Comparison of ENCODE assay signal across 28 cellular contexts in genomic region chr1:39842030-39842678, GRCh38. TPM values are rescaled to one million over a fixed set of nuclear protein-coding genes. Genes with fewer than 3 reads are reported as not detected.
DNase-seq lines count a peak whose midpoint lies in the region; TF ChIP-seq lines count a peak whose summit lies in the region.
"Had no signal": no experiment of that assay in that cellular context is flagged by ENCODE, and none has a peak within 500 bp of the region (broad histone marks: within the 10 kb centered on the region; RNA-seq: fewer than 3 reads in every experiment).

No MANE protein-coding gene starts in this region.

- H3K4me3 ChIP-seq in CD4-positive, alpha-beta memory T cell (ENCODE audit: low read length in 2 of 2): no peak overlapping the region
- no peak overlapping the region for H3K4me3 ChIP-seq in SJCRH30
- H3K4me3 ChIP-seq: heart left ventricle, lower lobe of right lung, pancreas, Peyer's patch, smooth muscle cell, transverse colon had no signal

- CTCF ChIA-PET in CD4-positive, alpha-beta memory T cell (lab: Charles Lee; ENCODE audit: partially characterized antibody): interaction anchor here (3.0 kb wide), 1 partner anchor 25 kb away, joined by 8 read pairs; no protein-coding TSS in a partner anchor

- peak overlapping the region; percentile 77 to 96 (median 93) for H3K27ac Mint-ChIP-seq in CD4-positive, alpha-beta memory T cell
- H3K27ac Mint-ChIP-seq in brain: peak overlapping the region; percentile 37 to 88 (median 61)
- H3K27ac Mint-ChIP-seq: nephron had no signal

- TF ChIP-seq CTCF in C4-2B (conservative IDR thresholded peaks at IDR 0.05) (no peak), brain (conservative IDR thresholded peaks at IDR 0.05) (no peak)

- DNase-seq in CD4-positive, alpha-beta memory T cell: no peak
- peak; percentile 30 for DNase-seq in medulla oblongata (ENCODE audit: extremely low spot score)
- no peak for DNase-seq in G401 (ENCODE audit: low spot score)
- no peak for DNase-seq in SJCRH30
- no peak for DNase-seq in NCI-H748 (lab: John Stamatoyannopoulos, UW; ENCODE audit: unreplicated experiment)
- DNase-seq: activated CD4-positive, alpha-beta T cell treated with anti-CD3 and anti-CD28 coated beads, Interleukin-2, amount 50 U/mL, for 48 hours; activated CD8-positive, alpha-beta memory T cell treated with anti-CD3 and anti-CD28 coated beads, Interleukin-2, amount 50 U/mL, for 48 hours; activated gamma-delta T cell; DMS79 treated with DMSO at 0.1 percent for 48 hours; effector CD4-positive, alpha-beta T cell; erythroblast; H7; heart left ventricle; kidney; lower lobe of right lung; NCI-H1105 treated with DMSO at 0.1 percent for 48 hours; NCI-H226; pancreas; Peyer's patch; SIG-M5; stimulated activated CD4-positive, alpha-beta T cell treated with anti-CD3 and anti-CD28 coated beads, Interleukin-1b, Interleukin-23, amount 100 ng/mL, for 48 hours; stimulated activated CD8-positive, alpha-beta memory T cell treated with anti-CD3 and anti-CD28 coated beads, Interleukin-4, amount 100 ng/mL, for 48 hours; transverse colon had no signal

- H3K4me1 ChIP-seq in CD4-positive, alpha-beta memory T cell (ENCODE audit: insufficient read depth, low read length): peaks cover 56% of the 10 kb centered on the region
- peaks cover 32% of the 10 kb centered on the region for H3K4me1 ChIP-seq in SJCRH30

- H3K36me3 Mint-ChIP-seq in CD4-positive, alpha-beta memory T cell: peaks cover 27 to 35% of the 10 kb centered on the region in 2 donors
- peaks cover 75% of the 10 kb centered on the region for H3K36me3 Mint-ChIP-seq in brain

- H3K36me3 ChIP-seq in CD4-positive, alpha-beta memory T cell (ENCODE audit: insufficient read depth, low read length): peaks cover 8% of the 10 kb centered on the region
- peaks cover 67% of the 10 kb centered on the region for H3K36me3 ChIP-seq in SJCRH30

- H3K27me3 Mint-ChIP-seq in CD4-positive, alpha-beta memory T cell: no peaks in the 10 kb centered on the region
- H3K27me3 Mint-ChIP-seq in brain: no peaks in the 10 kb centered on the region
- H3K27me3 Mint-ChIP-seq: IgD-negative memory B cell had no signal

- H3K27ac ChIP-seq in C4-2B (peak overlapping the region; percentile 31; the same call in 1 of the 2 replicates), SJCRH30 (no peak overlapping the region)
- H3K27ac ChIP-seq in CD4-positive, alpha-beta memory T cell (ENCODE audit: low read depth, low read length): no peak overlapping the region
- H3K27ac ChIP-seq: lower lobe of right lung, pancreas, Peyer's patch, transverse colon had no signal

- in situ Hi-C loops in G401 (cut with HindIII; ENCODE audit: low sequenced_read_pairs): no loop called here

- peaks cover 45 to 66% (median 54%) of the 10 kb centered on the region in 4 donors for H3K4me1 Mint-ChIP-seq in CD4-positive, alpha-beta memory T cell
- H3K4me1 Mint-ChIP-seq in brain: peaks cover 57% of the 10 kb centered on the region

- POLR2A ChIA-PET in CD4-positive, alpha-beta memory T cell (lab: Charles Lee; ENCODE audit: partially characterized antibody): interaction anchor here (0.7 kb wide), 1 partner anchor 8 kb away, joined by 3 read pairs; no protein-coding TSS in a partner anchor

- H3K27me3 ChIP-seq in CD4-positive, alpha-beta memory T cell (ENCODE audit: insufficient read depth, low read length): no peaks in the 10 kb centered on the region
- no peaks in the 10 kb centered on the region for H3K27me3 ChIP-seq in SJCRH30
- H3K27me3 ChIP-seq: heart left ventricle, pancreas, Peyer's patch, transverse colon had no signal

- no peaks in the 10 kb centered on the region for H3K9me3 Mint-ChIP-seq in CD4-positive, alpha-beta memory T cell
- no peaks in the 10 kb centered on the region for H3K9me3 Mint-ChIP-seq in brain
- H3K9me3 Mint-ChIP-seq: IgD-negative memory B cell, nephron had no signal

- H3K4me3 Mint-ChIP-seq in CD4-positive, alpha-beta memory T cell: peak overlapping the region in 5 of 8 donors; percentile 19 to 54 (median 29)
- H3K4me3 Mint-ChIP-seq in brain: no peak overlapping the region
- H3K4me3 Mint-ChIP-seq: IgD-negative memory B cell, nephron had no signal

- intact Hi-C loops in CD4-positive, alpha-beta memory T cell (cut with micrococcal nuclease): no loop called here

- no peaks in the 10 kb centered on the region for H3K9me3 ChIP-seq in CD4-positive, alpha-beta memory T cell (ENCODE audit: control insufficient read depth in 1 of 2, low read length in 2 of 2)
- H3K9me3 ChIP-seq in SJCRH30 (replicated peaks): no peaks in the 10 kb centered on the region
- H3K9me3 ChIP-seq: heart left ventricle, lower lobe of right lung, pancreas, Peyer's patch, transverse colon had no signal

RNA-seq across cellular contexts. Expression of gene TRIT1, which starts 41.1 kb away (rescaled TPM):
- total RNA-seq in CD4-positive, alpha-beta memory T cell: 10 to 100 TPM; 15.8 to 20.8 TPM
- polyA plus RNA-seq in CD4-positive, alpha-beta memory T cell: 10 to 100 TPM in 1 of 2 donors, 1 to 10 TPM in 1; 5.7 to 10.3 TPM
- polyA plus RNA-seq in brain (ENCODE audit: insufficient read depth, low read depth, low replicate concordance): 12.2 TPM
- 71.8 and 83.3 TPM in 2 replicates for total RNA-seq in G401 (2014; rRNA removed; shearing (Covaris generic))
- total RNA-seq in SJCRH30 (2014; rRNA removed; shearing (Covaris generic)): 31.3 and 35.7 TPM in 2 replicates

RNA-seq across cellular contexts. Expression of gene BMP8B, which starts 53.5 kb away (rescaled TPM):
- under 1 TPM; 0.89 to 0.99 TPM for total RNA-seq in CD4-positive, alpha-beta memory T cell
- polyA plus RNA-seq in CD4-positive, alpha-beta memory T cell: under 1 TPM; 0.03 to 0.07 TPM
- polyA plus RNA-seq in brain (ENCODE audit: insufficient read depth, low read depth, low replicate concordance): 10.3 TPM
- 1.4 and 1.8 TPM in 2 replicates for total RNA-seq in G401 (2014; rRNA removed; shearing (Covaris generic))
- total RNA-seq in SJCRH30 (2014; rRNA removed; shearing (Covaris generic)): 12.2 and 12.6 TPM in 2 replicates
- total RNA-seq: smooth muscle cell had no signal

RNA-seq across cellular contexts. Expression of gene MYCL, which starts 59.6 kb away (rescaled TPM):
- under 1 TPM; 0.19 to 0.20 TPM for total RNA-seq in CD4-positive, alpha-beta memory T cell
- polyA plus RNA-seq in CD4-positive, alpha-beta memory T cell: not detected
- polyA plus RNA-seq in brain (ENCODE audit: insufficient read depth, low read depth, low replicate concordance): 7.1 TPM
- total RNA-seq in G401 (2014; rRNA removed; shearing (Covaris generic)): 8.2 and 11.3 TPM in 2 replicates
- total RNA-seq in SJCRH30 (2014; rRNA removed; shearing (Covaris generic)): 14.4 and 16.4 TPM in 2 replicates

Comparison
In these comparisons a context has a peak if more than half of its experiments do, and no peak if none do; other contexts are left out.
1. H3K4me3 Mint-ChIP-seq: peak in CD4-positive, alpha-beta memory T cell (5 of 8); none in brain (0 of 5).